11 cellular contexts compared by ENCODE assay signal in genomic region chr9:136086213-136086881, GRCh38. TPM values are rescaled to one million over a fixed set of nuclear protein-coding genes. Genes with fewer than 3 reads are reported as not detected.
DNase-seq lines count a peak whose midpoint lies in the region; ATAC-seq and TF ChIP-seq lines count a peak whose summit lies in the region.
"Had no signal": no experiment of that assay in that cellular context is flagged by ENCODE, and none has a peak within 500 bp of the region (broad histone marks: within the 10 kb centered on the region; RNA-seq: fewer than 3 reads in every experiment).

No MANE protein-coding gene starts in this region.

- H3K4me3 Mint-ChIP-seq in natural killer cell treated with Interleukin-12 subunit alpha and Interleukin-12 subunit beta and Interleukin-15 and Interleukin-18, amount 100 ng/mL, for 72 hours, result no peak overlapping the region
- H3K4me3 Mint-ChIP-seq: activated T-cell treated with anti-CD3 and anti-CD28 coated beads, Interleukin-2, amount 50 U/mL, for 72 hours had no signal

- intact Hi-C loops in heart right ventricle (cut with DNase I), result loop anchor here in 5 of 10 donors (5.0 kb wide), 2 partner anchors 34 to 36 kb away; no protein-coding TSS in a partner anchor

- H3K4me1 ChIP-seq in heart right ventricle, result peaks cover 53 to 98% (median 85%) of the 10 kb centered on the region in 9 donors

- H3K9me3 ChIP-seq in SK-N-MC (ENCODE audit: low read depth, low read length) (no peaks in the 10 kb centered on the region), heart right ventricle (no peaks in the 10 kb centered on the region)

- H3K27me3 Mint-ChIP-seq in natural killer cell treated with Interleukin-12 subunit alpha and Interleukin-12 subunit beta and Interleukin-15 and Interleukin-18, amount 100 ng/mL, for 72 hours, result no peaks in the 10 kb centered on the region

- TF ChIP-seq CTCF in heart right ventricle (IDR thresholded peaks at IDR 0.05), result no peak

- H3K4me1 Mint-ChIP-seq in natural killer cell treated with Interleukin-12 subunit alpha and Interleukin-12 subunit beta and Interleukin-15 and Interleukin-18, amount 100 ng/mL, for 72 hours (ENCODE audit: low read depth in 2 of 2), result peaks cover 5 to 24% of the 10 kb centered on the region in 2 donors

- H3K27ac Mint-ChIP-seq in natural killer cell treated with Interleukin-12 subunit alpha and Interleukin-12 subunit beta and Interleukin-15 and Interleukin-18, amount 100 ng/mL, for 72 hours, result peak overlapping the region in 1 of 2 donors; percentile 57
- H3K27ac Mint-ChIP-seq: activated T-cell treated with anti-CD3 and anti-CD28 coated beads, Interleukin-2, amount 50 U/mL, for 72 hours had no signal

- no peak overlapping the region for H3K9ac ChIP-seq in SK-N-MC (ENCODE audit: insufficient read length)

- no peak overlapping the region for H3K4me3 ChIP-seq in SK-N-MC
- no peak overlapping the region for H3K4me3 ChIP-seq in heart right ventricle

- H3K36me3 Mint-ChIP-seq in natural killer cell treated with Interleukin-12 subunit alpha and Interleukin-12 subunit beta and Interleukin-15 and Interleukin-18, amount 100 ng/mL, for 72 hours, result no peaks in the 10 kb centered on the region

- H3K27me3 ChIP-seq in heart right ventricle, result no peaks in the 10 kb centered on the region

- ATAC-seq in heart right ventricle, result peak in 7 of 8 donors; percentile 3 to 41 (median 32)
- no peak for ATAC-seq in natural killer cell treated with Interleukin-12 subunit alpha and Interleukin-12 subunit beta and Interleukin-15 and Interleukin-18, amount 100 ng/mL, for 72 hours

- H3K27ac ChIP-seq in SK-N-MC (peak overlapping the region; percentile 67; the same call in 1 of the 2 replicates), heart right ventricle (peak overlapping the region in 9 of 10 donors; percentile 60 to 99 (median 79))

- no peaks in the 10 kb centered on the region for H3K9me3 Mint-ChIP-seq in natural killer cell treated with Interleukin-12 subunit alpha and Interleukin-12 subunit beta and Interleukin-15 and Interleukin-18, amount 100 ng/mL, for 72 hours
- H3K9me3 Mint-ChIP-seq: activated T-cell treated with anti-CD3 and anti-CD28 coated beads, Interleukin-2, amount 50 U/mL, for 72 hours had no signal

- 49 to 51% methylated on average over 24 of the region's 24 CpGs for WGBS in heart right ventricle, 2 donors

- H3K36me3 ChIP-seq in SK-N-MC (ENCODE audit: insufficient read depth, low read length) (no peaks in the 10 kb centered on the region), heart right ventricle (peaks cover 0 to 14% (median 0%) of the 10 kb centered on the region in 9 donors)

- DNase-seq in Ammon's horn (ENCODE audit: low spot score) (peak; percentile 50), SK-N-MC (ENCODE audit: low read depth, low spot score) (no peak), heart right ventricle (peak; percentile 9 to 21), putamen (ENCODE audit: low spot score) (peak; percentile 49), DMS53 treated with DMSO at 0.1 percent for 48 hours (lab: John Stamatoyannopoulos, UW; ENCODE audit: unreplicated experiment) (no peak), cortex of kidney (lab: John Stamatoyannopoulos, UW) (no peak), CD1c-positive myeloid dendritic cell (ENCODE audit: extremely low spot score) (no peak)
- DNase-seq in natural killer cell treated with Interleukin-12 subunit alpha and Interleukin-12 subunit beta and Interleukin-15 and Interleukin-18, amount 100 ng/mL, for 72 hours (ENCODE audit: low spot score), result no peak
- DNase-seq: activated T-cell treated with anti-CD3 and anti-CD28 coated beads, Interleukin-2, amount 50 U/mL, for 72 hours; DMS79; NCI-H2029 had no signal

RNA-seq across cellular contexts. Expression of gene NACC2, which starts 8.7 kb away (rescaled TPM):
- total RNA-seq in heart right ventricle, result 10 to 100 TPM; 32.0 to 55.1 (median 41.1) TPM
- 10 to 100 TPM; 15.6 to 16.5 TPM for polyA plus RNA-seq in heart right ventricle
- 10 to 100 TPM; 19.2 to 21.1 TPM for total RNA-seq in natural killer cell treated with Interleukin-12 subunit alpha and Interleukin-12 subunit beta and Interleukin-15 and Interleukin-18, amount 100 ng/mL, for 72 hours

RNA-seq across cellular contexts. Expression of gene TMEM250, which starts 32.3 kb away (rescaled TPM):
- 10 to 100 TPM; 12.7 to 24.3 (median 15.4) TPM for total RNA-seq in heart right ventricle
- polyA plus RNA-seq in heart right ventricle, result 10 to 100 TPM in 1 of 2 donors, 1 to 10 TPM in 1; 9.7 to 26.4 TPM
- 10 to 100 TPM; 29.1 to 42.3 TPM for total RNA-seq in natural killer cell treated with Interleukin-12 subunit alpha and Interleukin-12 subunit beta and Interleukin-15 and Interleukin-18, amount 100 ng/mL, for 72 hours

Comparison
In these comparisons a context has a peak if more than half of its experiments do, and no peak if none do; other contexts are left out.
1. DNase-seq: peak in Ammon's horn (single experiment), heart right ventricle (2 of 2) and putamen (single experiment); none in SK-N-MC (single experiment), natural killer cell treated with Interleukin-12 subunit alpha and Interleukin-12 subunit beta and Interleukin-15 and Interleukin-18, amount 100 ng/mL, for 72 hours (single experiment), DMS53 treated with DMSO at 0.1 percent for 48 hours (single experiment), cortex of kidney (single experiment) and CD1c-positive myeloid dendritic cell (single experiment).
2. ATAC-seq: peak in heart right ventricle (7 of 8); none in natural killer cell treated with Interleukin-12 subunit alpha and Interleukin-12 subunit beta and Interleukin-15 and Interleukin-18, amount 100 ng/mL, for 72 hours (0 of 2).